ENCODE assay signal across 9 cellular contexts in genomic region chr3:31247850-31248618, GRCh38.
DNase-seq lines count a peak whose midpoint lies in the region; ATAC-seq, FAIRE-seq and TF ChIP-seq lines count a peak whose summit lies in the region.
"Had no signal": no experiment of that assay in that cellular context is flagged by ENCODE, and none has a peak within 500 bp of the region (broad histone marks: within the 10 kb centered on the region; RNA-seq: fewer than 3 reads in every experiment).

No MANE protein-coding gene starts in this region.

- no peak for TF ChIP-seq RAD21 in GM12878 (IDR thresholded peaks at IDR 0.05; ENCODE audit: insufficient read depth, low read depth, low read length)

- H3K27ac ChIP-seq in GM12878 (ENCODE audit: control insufficient read depth, insufficient read depth) (peak overlapping the region; percentile 86), psoas muscle (no peak overlapping the region)

- no peak for FAIRE-seq in GM12878 (lab: Jason Lieb, UNC)

- BruUV-seq in GM12878 (replicated peaks; lab: Mats Ljungman, UMichigan) = TSS peak; percentile 85

- DNase-seq in ELR (ENCODE audit: low read depth) (peak; percentile 28), GM12878 (ENCODE audit: low read depth, low spot score) (peak; percentile 77), hippocampal formation (lab: John Stamatoyannopoulos, UW) (no peak), H4 (ENCODE audit: low spot score) (no peak), NCI-H2107 (lab: John Stamatoyannopoulos, UW) (no peak), psoas muscle (no peak)
- DNase-seq: NCI-H187 had no signal

- peak overlapping the region; percentile 47; the same call in 1 of the 2 replicates for H3K4me3 ChIP-seq in GM12878
- H3K4me3 ChIP-seq in psoas muscle = no peak overlapping the region

- H4K20me1 ChIP-seq in GM12878 (ENCODE audit: control insufficient read depth, insufficient read depth) = no peaks in the 10 kb centered on the region

- H3K9ac ChIP-seq in GM12878 (ENCODE audit: control insufficient read depth, insufficient read depth, low read length) = peak overlapping the region; percentile 10; the same call in 1 of the 2 replicates

- peak in 1 of 2 experiments; percentile 74; a peak in 1 of 4 replicates for TF ChIP-seq EP300 in GM12878 (IDR thresholded peaks at IDR 0.05; ENCODE audit: borderline replicate concordance in 1 of 2, control insufficient read depth in 1 of 2, low read depth in 2 of 2, low read length in 2 of 2)

- H3K27me3 ChIP-seq in GM12878 (replicated peaks in 1 of 2; ENCODE audit: control insufficient read depth in 2 of 2, insufficient read depth in 2 of 2, low read length in 1 of 2) (no peaks in the 10 kb centered on the region), psoas muscle (ENCODE audit: insufficient read depth in 3 of 3, low read length in 2 of 3) (no peaks in the 10 kb centered on the region)

- H3K79me2 ChIP-seq in GM12878 (ENCODE audit: control insufficient read depth, insufficient read depth, low read length) = peaks cover 3% of the 10 kb centered on the region; the same call in 1 of the 2 replicates

- H3K4me1 ChIP-seq in GM12878 (ENCODE audit: control insufficient read depth, insufficient read depth, low read length) = peaks cover 39% of the 10 kb centered on the region
- no peaks in the 10 kb centered on the region for H3K4me1 ChIP-seq in psoas muscle

- POLR2A ChIA-PET in GM12878 (lab: Charles Lee) = interaction anchor here (0.6 to 6.9 kb wide), 7 partner anchors 16 to 292 kb away, joined by 3 to 69 read pairs (median 4); partner anchors contain the start of gene STT3B

- CTCF ChIA-PET in GM12878 (lab: Yijun Ruan, JAX) = interaction anchor here (0.6 to 1.7 kb wide), 9 partner anchors 16 to 480 kb away, joined by 3 to 5 read pairs (median 3); no protein-coding TSS in a partner anchor

- peak overlapping the region; percentile 6 for H2AFZ ChIP-seq in GM12878 (ENCODE audit: control insufficient read depth, low read depth, low read length)

- SMC1A ChIA-PET in GM12878 (lab: Charles Lee; ENCODE audit: uncharacterized antibody, unreplicated experiment) = interaction anchor here (0.8 to 13.1 kb wide), 26 partner anchors 7 to 327 kb away, joined by 3 to 378 read pairs (median 6); partner anchors contain the start of gene STT3B

- H3K4me2 ChIP-seq in GM12878 (ENCODE audit: control insufficient read depth, insufficient read depth) = peak overlapping the region; percentile 66

- RAD21 ChIA-PET in GM12878 (lab: Charles Lee; ENCODE audit: unreplicated experiment) = interaction anchor here (0.7 to 16.3 kb wide), 11 partner anchors 10 to 297 kb away, joined by 3 to 381 read pairs (median 4); partner anchors contain the start of gene STT3B

- no peaks in the 10 kb centered on the region for H3K36me3 ChIP-seq in GM12878 (ENCODE audit: control insufficient read depth in 2 of 2, insufficient read depth in 2 of 2, low read length in 1 of 2)
- H3K36me3 ChIP-seq in psoas muscle (ENCODE audit: insufficient read depth in 1 of 2, low read depth in 1 of 2) = no peaks in the 10 kb centered on the region

- peak; percentile 55 for ATAC-seq in GM21360 (IDR thresholded peaks at IDR 0.05; ENCODE audit: unreplicated experiment)
- peak; percentile 55 for ATAC-seq in HG03439 (IDR thresholded peaks at IDR 0.05; ENCODE audit: unreplicated experiment)
- peak; percentile 60 for ATAC-seq in GM12878
- no peak for ATAC-seq in psoas muscle

- 6% methylated on average over 5 of the region's 5 CpGs for WGBS in GM12878 (ENCODE audit: insufficient coverage, insufficient replicate concordance, low lambda C conversion rate, missing lambda C conversion rate)
- WGBS in psoas muscle, 3 donors = 78 to 85% (median 79%) methylated on average over 5 of the region's 5 CpGs

- intact Hi-C loops in GM12878 (cut with micrococcal nuclease; ENCODE audit: unreplicated experiment) (loop anchor here (5.0 to 10.0 kb wide), 3 partner anchors 144 to 263 kb away; no protein-coding TSS in a partner anchor), psoas muscle (cut with DNase I) (no loop called here)

- H3K9me3 ChIP-seq in GM12878 (replicated peaks; ENCODE audit: control insufficient read depth, insufficient read depth, low read length) (peaks cover 6% of the 10 kb centered on the region; the same call in 2 of the 3 replicates), psoas muscle (no peaks in the 10 kb centered on the region)

- TF ChIP-seq CTCF in GM12878 (IDR thresholded peaks at IDR 0.05 in 2 of 3, conservative IDR thresholded peaks at IDR 0.05 in 1 of 3; ENCODE audit: control insufficient read depth in 2 of 3, extremely low read depth in 1 of 3, insufficient read depth in 1 of 3, low read depth in 3 of 3, low read length in 3 of 3) (no peak), psoas muscle (IDR thresholded peaks at IDR 0.05) (no peak)

- no peak for TF ChIP-seq POLR2A in GM12878 (IDR thresholded peaks at IDR 0.05; ENCODE audit: low read depth, low read length)

- in situ Hi-C loops in GM12878 (cut with MboI) = loop anchor here (10.0 kb wide), 1 partner anchor 287 kb away; the partner anchor contains the start of gene STT3B

TF ChIP-seq in GM12878, 131 proteins besides CTCF, POLR2A, EP300 and RAD21 (continues in another document):
- TF ChIP-seq YY1 (IDR thresholded peaks at IDR 0.05; ENCODE audit: low read depth, low read length) = peak; percentile 63
- no peak for TF ChIP-seq ZNF217 (IDR thresholded peaks at IDR 0.05)
- no peak for TF ChIP-seq ZNF274 (IDR thresholded peaks at IDR 0.05; ENCODE audit: insufficient read depth, insufficient read length)
- TF ChIP-seq RCOR1 (conservative IDR thresholded peaks at IDR 0.05; ENCODE audit: low read depth, low read length) = no peak
- TF ChIP-seq IKZF2 (IDR thresholded peaks at IDR 0.05) = peak; percentile 87 to 89
- no peak for TF ChIP-seq E2F4 (IDR thresholded peaks at IDR 0.05; ENCODE audit: low read depth, low read length)
- peak; percentile 52 for TF ChIP-seq SKIL (IDR thresholded peaks at IDR 0.05; ENCODE audit: low read depth, poor library complexity, severe bottlenecking)
- no peak for TF ChIP-seq MEF2A (IDR thresholded peaks at IDR 0.05; ENCODE audit: insufficient read depth, low read depth, low read length)
- TF ChIP-seq NR2C2 (IDR thresholded peaks at IDR 0.05; ENCODE audit: borderline replicate concordance, control insufficient read depth, insufficient read length, low read depth) = no peak
- TF ChIP-seq MXI1 (IDR thresholded peaks at IDR 0.05; ENCODE audit: low read depth, low read length) = no peak
- no peak for TF ChIP-seq SUPT20H (IDR thresholded peaks at IDR 0.05; ENCODE audit: borderline replicate concordance, control insufficient read depth, low read depth, low read length)
- no peak for TF ChIP-seq EZH2 (IDR thresholded peaks at IDR 0.05; ENCODE audit: borderline replicate concordance, control insufficient read depth, low read depth, low read length)
- TF ChIP-seq HDAC6 (IDR thresholded peaks at IDR 0.05; ENCODE audit: unreplicated experiment) = no peak
- no peak for TF ChIP-seq EGR1 (IDR thresholded peaks at IDR 0.05; ENCODE audit: borderline replicate concordance in 1 of 2, low read depth in 2 of 2, low read length in 2 of 2)

Comparison
In these comparisons a context has a peak if more than half of its experiments do, and no peak if none do; other contexts are left out.
1. DNase-seq: peak in ELR (single experiment) and GM12878 (single experiment); none in hippocampal formation (0 of 2), H4 (single experiment), NCI-H2107 (single experiment) and psoas muscle (0 of 2).
2. ATAC-seq: peak in GM21360 (single experiment), HG03439 (single experiment) and GM12878 (single experiment); none in psoas muscle (0 of 4).